In the genomic region with DNA sequence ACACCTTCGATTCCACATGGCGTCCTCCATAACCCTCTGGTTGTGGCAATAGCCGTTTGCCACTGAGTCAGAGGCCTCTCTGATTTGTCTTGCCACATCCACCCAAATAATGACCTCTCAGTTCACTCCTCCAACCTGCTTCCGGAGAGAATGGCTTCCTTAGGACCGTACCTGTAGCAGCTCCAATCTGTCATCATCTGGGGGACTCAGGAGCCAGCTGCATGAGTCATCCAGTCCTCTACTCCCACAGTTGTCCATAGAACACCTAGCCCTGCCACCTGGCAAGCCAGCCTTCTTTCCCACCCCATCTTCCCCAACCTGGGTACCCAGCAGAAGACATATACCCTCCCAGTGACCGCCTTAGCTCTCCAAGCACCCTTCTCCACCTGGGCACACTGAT, we compare ENCODE assay signal across 15 cellular contexts.
A peak's percentile ranks its signal among the peaks of the same experiment; 100 is the strongest.
DNase-seq lines count a peak whose midpoint lies in the region; ATAC-seq and TF ChIP-seq lines count a peak whose summit lies in the region.
"Had no signal": no experiment of that assay in that cellular context is flagged by ENCODE, and none has a peak within 500 bp of the region (broad histone marks: within the 10 kb centered on the region; RNA-seq: fewer than 3 reads in every experiment).

No MANE protein-coding gene starts in this region.

- POLR2A ChIA-PET in Caco-2 (lab: Charles Lee): no interaction called here
- POLR2A ChIA-PET in HCT116 (lab: Charles Lee): interaction anchor here (1.6 kb wide), 1 partner anchor 66 kb away, joined by 4 read pairs; no protein-coding TSS in a partner anchor

- no peak for DNase-seq in Caco-2
- no peak for DNase-seq in HCT116 (ENCODE audit: low read depth, low spot score)
- peak; percentile 66 for DNase-seq in SW480 (ENCODE audit: low spot score)
- peak; percentile 9 for DNase-seq in kidney tubule cell (ENCODE audit: low spot score)
- no peak for DNase-seq in Ammon's horn (ENCODE audit: low spot score)
- no peak for DNase-seq in hepatocyte (ENCODE audit: low spot score)
- DNase-seq in activated CD4-positive, alpha-beta T cell treated with anti-CD3 and anti-CD28 coated beads for 4 hours: no peak
- DNase-seq: CD8-positive, alpha-beta T cell; COR-L47; DMS79 treated with DMSO at 0.1 percent for 48 hours; EL; Karpas-422 had no signal

- H3K4me2 ChIP-seq in HCT116 (ENCODE audit: low read length): no peak overlapping the region
- H3K4me2 ChIP-seq in hepatocyte: no peak overlapping the region

- peak overlapping the region; percentile 10 for H3K27ac Mint-ChIP-seq in Caco-2 (ENCODE audit: unreplicated experiment)
- H3K27ac Mint-ChIP-seq: CD8-positive, alpha-beta T cell had no signal

- no peaks in the 10 kb centered on the region for H3K79me2 ChIP-seq in HCT116 (ENCODE audit: insufficient read depth, low read length)
- H3K79me2 ChIP-seq in hepatocyte: no peaks in the 10 kb centered on the region

- no peak overlapping the region for H3K9ac ChIP-seq in HCT116 (ENCODE audit: low read length)

- H3K9me3 ChIP-seq in Caco-2 (no peaks in the 10 kb centered on the region), HCT116 (ENCODE audit: control insufficient read depth in 1 of 2, insufficient read depth in 1 of 2, low read depth in 1 of 2, low read length in 2 of 2) (no peaks in the 10 kb centered on the region), hepatocyte (ENCODE audit: low read depth) (no peaks in the 10 kb centered on the region)
- H3K9me3 ChIP-seq: BE2C, HAP-1 had no signal

- TF ChIP-seq POLR2A in HCT116 (IDR thresholded peaks at IDR 0.05; ENCODE audit: borderline replicate concordance, extremely low read depth, insufficient read depth, insufficient read length): no peak

- ATAC-seq in HCT116: 0 out of 2 replicates have a peak, but pooled peaks have one; percentile 31
- ATAC-seq: CD8-positive, alpha-beta T cell had no signal

- H3K9me2 ChIP-seq in HCT116 (ENCODE audit: insufficient read depth): no peaks in the 10 kb centered on the region
- no peaks in the 10 kb centered on the region for H3K9me2 ChIP-seq in hepatocyte (replicated peaks; ENCODE audit: insufficient read depth)

- H3K36me3 ChIP-seq in Caco-2 (ENCODE audit: control insufficient read depth, insufficient read depth, low read length): no peaks in the 10 kb centered on the region
- H3K36me3 ChIP-seq in HCT116 (ENCODE audit: control insufficient read depth in 1 of 2, insufficient read depth in 2 of 2, low read length in 2 of 2): no peaks in the 10 kb centered on the region
- H3K36me3 ChIP-seq in hepatocyte (replicated peaks; ENCODE audit: insufficient read depth, low read depth): no peaks in the 10 kb centered on the region
- H3K36me3 ChIP-seq: BE2C, HAP-1 had no signal

- RAD21 ChIA-PET in HCT116 (lab: Charles Lee; ENCODE audit: low non-redundant PET in 1 of 2, low total read pairs in 2 of 2, uncharacterized antibody in 2 of 2, unreplicated experiment in 2 of 2): no interaction called here

- BruUV-seq in Caco-2 (replicated peaks; lab: Mats Ljungman, UMichigan) (no TSS peak), HCT116 (replicated peaks; lab: Mats Ljungman, UMichigan) (no TSS peak)

- H4K20me1 ChIP-seq in HCT116 (ENCODE audit: insufficient read depth): no peaks in the 10 kb centered on the region
- H4K20me1 ChIP-seq in hepatocyte (ENCODE audit: insufficient read depth, poor library complexity, severe bottlenecking): no peaks in the 10 kb centered on the region

- H3K4me3 Mint-ChIP-seq in Caco-2 (ENCODE audit: unreplicated experiment): no peak overlapping the region
- H3K4me3 Mint-ChIP-seq: CD8-positive, alpha-beta T cell had no signal

- no peak for TF ChIP-seq CTCF in Caco-2 (IDR thresholded peaks at IDR 0.05; ENCODE audit: insufficient read depth in 1 of 2, low read depth in 1 of 2, low read length in 1 of 2, severe bottlenecking in 1 of 2, unreplicated experiment in 1 of 2)
- TF ChIP-seq CTCF in HCT116 (IDR thresholded peaks at IDR 0.05 in 2 of 3, conservative IDR thresholded peaks at IDR 0.05 in 1 of 3; ENCODE audit: borderline replicate concordance in 1 of 3, insufficient read depth in 1 of 3, low read depth in 2 of 3, low read length in 2 of 3): no peak
- TF ChIP-seq CTCF in hepatocyte (IDR thresholded peaks at IDR 0.05; ENCODE audit: poor library complexity): no peak

- no peaks in the 10 kb centered on the region for H3K4me1 ChIP-seq in Caco-2
- H3K4me1 ChIP-seq in HCT116 (ENCODE audit: control insufficient read depth in 1 of 2, insufficient read depth in 2 of 2, low read length in 2 of 2): no peaks in the 10 kb centered on the region
- H3K4me1 ChIP-seq in hepatocyte (ENCODE audit: insufficient read depth): peaks cover 9% of the 10 kb centered on the region
- H3K4me1 ChIP-seq: HAP-1 had no signal

- CTCF ChIA-PET in Caco-2 (lab: Charles Lee): no interaction called here
- CTCF ChIA-PET in HCT116 (lab: Charles Lee): interaction anchor here (2.8 kb wide), 1 partner anchor 259 kb away, joined by 8 read pairs; no protein-coding TSS in a partner anchor

- no peak overlapping the region for H3K4me3 ChIP-seq in Caco-2 (ENCODE audit: low read depth, low read length)
- H3K4me3 ChIP-seq in HCT116 (replicated peaks in 1 of 2; ENCODE audit: low read depth in 1 of 2, low read length in 2 of 2): no peak overlapping the region
- no peak overlapping the region for H3K4me3 ChIP-seq in hepatocyte
- H3K4me3 ChIP-seq: HAP-1 had no signal

- TF ChIP-seq RAD21 in HCT116 (IDR thresholded peaks at IDR 0.05; ENCODE audit: low read depth): no peak

- H3K27me3 ChIP-seq in Caco-2 (replicated peaks; ENCODE audit: control insufficient read depth, insufficient read depth, low read length): no peaks in the 10 kb centered on the region
- no peaks in the 10 kb centered on the region for H3K27me3 ChIP-seq in HCT116 (ENCODE audit: insufficient read depth, low read length)
- H3K27me3 ChIP-seq in hepatocyte: no peaks in the 10 kb centered on the region
- H3K27me3 ChIP-seq: BE2C had no signal

- H2AFZ ChIP-seq in HCT116 (ENCODE audit: low read depth, low read length, poor library complexity, severe bottlenecking) (no peak overlapping the region), hepatocyte (no peak overlapping the region)

- H3K36me3 Mint-ChIP-seq in Caco-2 (ENCODE audit: insufficient read depth, unreplicated experiment): peaks cover 32% of the 10 kb centered on the region
- H3K36me3 Mint-ChIP-seq: CD8-positive, alpha-beta T cell had no signal

- no peaks in the 10 kb centered on the region for H3K9me3 Mint-ChIP-seq in Caco-2 (ENCODE audit: unreplicated experiment)
- H3K9me3 Mint-ChIP-seq: CD8-positive, alpha-beta T cell had no signal

- WGBS in hepatocyte (ENCODE audit: low lambda C conversion rate, missing lambda C conversion rate): 81% methylated on average over 6 of the region's 6 CpGs

- H3K27ac ChIP-seq in HCT116 (ENCODE audit: low read depth, low read length) (no peak overlapping the region), hepatocyte (no peak overlapping the region)
- H3K27ac ChIP-seq: C4-2B had no signal

- intact Hi-C loops in Caco-2 (cut with micrococcal nuclease; ENCODE audit: unreplicated experiment): no loop called here
- intact Hi-C loops in HCT116 (cut with micrococcal nuclease): no loop called here

- no peaks in the 10 kb centered on the region for H3K27me3 Mint-ChIP-seq in Caco-2 (ENCODE audit: insufficient read depth, unreplicated experiment)

- no peaks in the 10 kb centered on the region for H3K4me1 Mint-ChIP-seq in Caco-2 (ENCODE audit: low read depth, unreplicated experiment)

TF ChIP-seq in HCT116, 20 proteins besides CTCF, POLR2A, EP300 and RAD21:
- TF ChIP-seq POLR2AphosphoS5 (IDR thresholded peaks at IDR 0.05; ENCODE audit: low read depth, low read length): no peak
- TF ChIP-seq CEBPB (IDR thresholded peaks at IDR 0.05; ENCODE audit: low read depth): no peak

Comparison
In these comparisons a context has a peak if more than half of its experiments do, and no peak if none do; other contexts are left out.
1. DNase-seq: peak in SW480 (single experiment) and kidney tubule cell (single experiment); none in Caco-2 (0 of 2), HCT116 (single experiment), Ammon's horn (single experiment), hepatocyte (single experiment) and activated CD4-positive, alpha-beta T cell treated with anti-CD3 and anti-CD28 coated beads for 4 hours (0 of 2).